ENCODE assay signal across 8 cellular contexts in the genomic region with DNA sequence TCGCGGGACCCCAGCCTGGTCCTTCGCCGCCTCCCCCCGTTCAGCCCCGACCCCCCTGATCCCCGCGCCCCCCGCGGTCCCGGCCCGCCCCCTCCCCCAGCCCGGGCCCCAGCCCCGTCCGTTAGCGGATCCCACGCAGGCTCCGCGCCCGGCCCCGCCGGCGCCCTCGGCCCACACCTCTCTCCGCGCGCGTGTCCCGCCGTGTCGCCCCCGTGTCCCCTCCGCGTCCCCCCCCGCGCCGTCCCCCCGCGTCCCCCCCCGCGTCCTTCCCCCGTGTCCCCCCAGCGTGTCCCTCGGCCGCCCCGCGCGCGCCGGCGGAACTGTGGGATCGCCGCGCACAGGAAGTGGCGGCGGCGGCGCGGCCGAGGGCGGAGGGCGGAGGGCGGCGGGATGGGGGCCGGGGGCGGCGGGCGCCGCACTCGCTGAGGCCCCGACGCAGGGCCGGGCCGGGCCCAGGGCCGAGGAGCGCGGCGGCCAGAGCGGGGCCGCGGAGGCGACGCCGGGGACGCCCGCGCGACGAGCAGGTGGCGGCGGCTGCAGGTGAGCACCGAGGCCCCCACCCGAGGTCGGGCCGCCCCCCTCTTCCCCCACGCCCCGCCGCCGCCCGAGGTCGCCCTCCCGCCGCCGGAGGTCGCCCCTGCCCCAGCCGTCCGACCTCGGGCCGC. TPM values are rescaled to one million over a fixed set of nuclear protein-coding genes. Genes with fewer than 3 reads are reported as not detected.
DNase-seq lines count a peak whose midpoint lies in the region; ATAC-seq, FAIRE-seq and TF ChIP-seq lines count a peak whose summit lies in the region.

A gene with protein sequence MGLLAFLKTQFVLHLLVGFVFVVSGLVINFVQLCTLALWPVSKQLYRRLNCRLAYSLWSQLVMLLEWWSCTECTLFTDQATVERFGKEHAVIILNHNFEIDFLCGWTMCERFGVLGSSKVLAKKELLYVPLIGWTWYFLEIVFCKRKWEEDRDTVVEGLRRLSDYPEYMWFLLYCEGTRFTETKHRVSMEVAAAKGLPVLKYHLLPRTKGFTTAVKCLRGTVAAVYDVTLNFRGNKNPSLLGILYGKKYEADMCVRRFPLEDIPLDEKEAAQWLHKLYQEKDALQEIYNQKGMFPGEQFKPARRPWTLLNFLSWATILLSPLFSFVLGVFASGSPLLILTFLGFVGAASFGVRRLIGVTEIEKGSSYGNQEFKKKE (plus strand): TSS at position 418 of the 665 bp plus-strand sequence. CDS start 94,459 bp downstream, outside the sequence.

- no peaks in the 10 kb centered on the region for H3K36me3 ChIP-seq in body of pancreas (replicated peaks in 1 of 2; ENCODE audit: insufficient read depth in 1 of 2, low read depth in 2 of 2)
- peaks cover 0 to 14% (median 0%) of the 10 kb centered on the region in 6 donors for H3K36me3 ChIP-seq in spleen

- TF ChIP-seq CTCF in AG04449 (IDR thresholded peaks at IDR 0.05; ENCODE audit: insufficient read depth, low read length, missing control alignments) (no peak), body of pancreas (IDR thresholded peaks at IDR 0.05) (no peak), spleen (IDR thresholded peaks at IDR 0.05 in 8 of 11, conservative IDR thresholded peaks at IDR 0.05 in 3 of 11) (no peak)

- H3K9me3 ChIP-seq in body of pancreas (no peaks in the 10 kb centered on the region), spleen (no peaks in the 10 kb centered on the region)

- intact Hi-C loops in body of pancreas (cut with DNase I) (no loop called here), spleen (cut with DNase I; ENCODE audit: low total_unique reads) (loop anchor here (10.0 kb wide), 1 partner anchor 50 kb away; no protein-coding TSS in a partner anchor)

- DNase-seq in AG04449 (ENCODE audit: low read depth, low spot score) (no peak), GM19239 (ENCODE audit: insufficient read length, low spot score) (peak; percentile 65), SK-MEL-5 (ENCODE audit: low read depth, low spot score) (no peak), body of pancreas (peak in 1 of 4 donors; percentile 32), iPS-NIHi11 (ENCODE audit: low spot score) (peak; percentile 76), spleen (peak; percentile 83), NCI-H774 (lab: John Stamatoyannopoulos, UW) (no peak)

- CTCF ChIA-PET in AG04449 (lab: Yijun Ruan, JAX) = no interaction called here

- peak; percentile 23 for ATAC-seq in body of pancreas
- ATAC-seq in HG03342 (IDR thresholded peaks at IDR 0.05; ENCODE audit: unreplicated experiment) = no peak

- H3K27me3 ChIP-seq in body of pancreas (no peaks in the 10 kb centered on the region), spleen (replicated peaks in 1 of 7) (peaks cover 0 to 6% (median 0%) of the 10 kb centered on the region in 7 donors)

- TF ChIP-seq POLR2A in body of pancreas (IDR thresholded peaks at IDR 0.05) (no peak), spleen (IDR thresholded peaks at IDR 0.05) (no peak)

- H3K4me1 ChIP-seq in body of pancreas (peaks cover 54% of the 10 kb centered on the region), spleen (peaks cover 17 to 61% (median 49%) of the 10 kb centered on the region in 6 donors)

- peak within 1 kb of the TSS; percentile 81 to 97 (median 92) for H3K27ac ChIP-seq in body of pancreas
- peak within 1 kb of the TSS; percentile 82 to 95 (median 92) for H3K27ac ChIP-seq in spleen

- FAIRE-seq in GM19239 (lab: Jason Lieb, UNC) = no peak

- H3K4me3 ChIP-seq in AG04449 (ENCODE audit: low read depth, low read length) (peak within 1 kb of the TSS; percentile 63), body of pancreas (peak within 1 kb of the TSS; percentile 32 to 78), spleen (peak within 1 kb of the TSS; percentile 67 to 95 (median 82))

- POLR2A ChIA-PET in AG04449 (lab: Yijun Ruan, JAX) = no interaction called here

- in situ Hi-C loops in SK-MEL-5 (cut with HindIII; ENCODE audit: low pct_unique_long_range_greater_than_20kb, low sequenced_read_pairs) = no loop called here

- 1% methylated on average over 33 of the region's 109 CpGs; no CpG with 5 or more reads in 1 of the 2 donors for WGBS in body of pancreas, 2 donors
- 0 to 2% (median 1%) methylated on average over 22 to 108 of the region's 109 CpGs for WGBS in spleen, 5 donors

RNA-seq across cellular contexts. Expression of the gene that starts here (rescaled TPM):
- 22.0 and 22.5 TPM in 2 replicates for total RNA-seq in SK-MEL-5 (2014; rRNA removed; shearing (Covaris generic))
- 40.3 and 43.4 TPM in 2 replicates for polyA plus RNA-seq in SK-MEL-5 (2015; cell fraction: cytosol; rRNA removed)
- polyA plus RNA-seq in SK-MEL-5 (2015; cell fraction: nucleus; rRNA removed) = 15.3 and 30.6 TPM in 2 replicates
- total RNA-seq in body of pancreas (10 to 100 TPM; 21.8 to 39.2 TPM), spleen (10 to 100 TPM; 50.8 to 92.0 (median 64.5) TPM)
- polyA plus RNA-seq in spleen = 10 to 100 TPM in 1 of 3 donors, 1 to 10 TPM in 2; 6.9 to 20.7 (median 8.3) TPM

Comparison
In these comparisons a context has a peak if more than half of its experiments do, and no peak if none do; other contexts are left out.
1. DNase-seq: peak in GM19239 (single experiment), iPS-NIHi11 (single experiment) and spleen (single experiment); none in AG04449 (single experiment), SK-MEL-5 (single experiment) and NCI-H774 (single experiment).
2. Peak in every context shown above with its lines, with median percentiles within 50 percentile points of each other: H3K4me3 ChIP-seq.